11 cellular contexts compared by ENCODE assay signal in the genomic region with DNA sequence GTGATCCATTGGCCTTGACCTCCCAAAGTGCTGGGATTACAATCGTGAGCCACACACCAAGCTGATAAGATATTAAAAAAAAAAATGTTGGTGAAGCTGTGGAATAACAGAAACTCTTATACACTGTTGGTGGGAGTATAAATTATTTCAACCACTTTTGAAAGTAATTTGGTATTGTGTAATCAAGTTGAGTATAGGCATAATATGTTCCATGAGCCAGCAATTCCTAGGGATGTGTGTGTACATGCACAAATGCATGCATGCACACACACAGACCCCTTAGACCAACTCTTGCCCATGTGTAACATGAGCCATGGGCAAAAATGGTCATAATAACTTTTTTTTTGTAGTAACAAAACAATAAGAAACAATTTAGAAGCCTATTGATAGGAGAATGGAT.
"Had no signal": no experiment of that assay in that cellular context is flagged by ENCODE, and none has a peak within 500 bp of the region (broad histone marks: within the 10 kb centered on the region; RNA-seq: fewer than 3 reads in every experiment).

No MANE protein-coding gene starts in this region.

- H2AFZ ChIP-seq: GM23248, GM23338 had no signal

- H3K9ac ChIP-seq: GM23248 had no signal

- H3K27ac ChIP-seq: GM23248 had no signal

- H3K4me1 ChIP-seq: HAP-1 had no signal

- H3K36me3 ChIP-seq: HAP-1 had no signal

- FAIRE-seq: H1, H54 had no signal

- H3K4me2 ChIP-seq: GM23338 had no signal

- H3K9me3 ChIP-seq: HAP-1 had no signal

- DNase-seq: GM23248, GOT3, H7, H9, HCEC 1CT, HFFc6 had no signal

- H3K4me3 ChIP-seq: GM23248, GM23338, HAP-1 had no signal

- ATAC-seq: GM23338, HCT116 had no signal
